ENCODE assay signal across 8 cellular contexts in the genomic region with DNA sequence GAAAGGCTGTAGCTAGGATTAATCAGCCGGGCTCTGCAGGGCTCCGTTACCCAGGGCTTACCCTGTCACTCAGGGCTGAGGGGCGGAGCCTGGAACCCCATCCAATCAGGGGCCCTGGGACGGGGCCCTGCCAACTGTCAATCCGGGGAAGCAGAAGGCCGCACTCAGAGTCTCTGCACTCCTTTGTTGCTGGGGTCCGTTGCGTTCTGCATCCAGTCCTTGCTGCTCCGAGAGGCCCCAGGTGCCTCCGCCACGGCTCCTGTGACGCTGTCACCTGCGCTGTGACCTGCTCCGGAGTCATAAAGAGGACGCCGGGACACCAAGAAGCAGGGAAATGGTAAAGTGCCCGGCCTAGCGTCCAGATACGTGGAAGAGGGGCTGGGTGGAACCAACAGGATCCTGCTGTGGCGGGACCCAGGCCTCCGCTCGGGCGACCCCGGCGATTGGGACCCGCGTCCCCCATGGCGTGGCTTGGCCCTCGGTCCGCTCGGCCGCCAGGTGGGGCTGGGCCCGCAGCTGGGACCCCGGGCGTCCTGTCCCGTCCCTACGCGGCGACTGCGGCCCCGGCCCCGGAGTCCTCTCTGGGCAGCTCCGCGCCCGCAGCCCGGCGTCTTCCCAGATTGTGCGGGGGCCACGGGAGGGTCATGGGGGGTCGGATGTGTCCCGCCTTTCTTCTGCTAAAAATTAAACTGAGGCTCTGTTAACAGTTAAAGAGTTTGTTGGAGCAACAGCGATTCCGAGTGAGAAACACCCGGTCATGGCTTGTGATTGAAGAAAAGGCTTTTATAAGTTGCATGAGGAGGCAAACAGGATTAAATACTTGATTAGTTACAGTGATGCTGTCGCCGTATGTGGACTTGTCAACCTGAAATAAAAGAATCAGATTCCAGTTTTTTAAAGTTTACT. TPM values are rescaled to one million over a fixed set of nuclear protein-coding genes. Genes with fewer than 3 reads are reported as not detected.
DNase-seq lines count a peak whose midpoint lies in the region; ATAC-seq and TF ChIP-seq lines count a peak whose summit lies in the region.

A gene (plus strand): TSS at position 133 of the 906 bp plus-strand sequence. CDS start 7,431 bp downstream, outside the sequence.

- peaks cover 15% of the 10 kb centered on the region for H3K4me1 Mint-ChIP-seq in chondrocyte (ENCODE audit: low read depth)

- H3K4me3 Mint-ChIP-seq in chondrocyte (ENCODE audit: unreplicated experiment) = peak within 1 kb of the TSS; percentile 93

- ATAC-seq in GM18517 (IDR thresholded peaks at IDR 0.05; ENCODE audit: unreplicated experiment) (peak; percentile 74), HG03066 (IDR thresholded peaks at IDR 0.05; ENCODE audit: low read depth, unreplicated experiment) (peak; percentile 83)

- DNase-seq in NCI-H2227 (lab: John Stamatoyannopoulos, UW; ENCODE audit: unreplicated experiment) (peak; percentile 86), chondrocyte (ENCODE audit: low spot score) (peak; percentile 97), kidney tubule cell (ENCODE audit: low spot score) (peak; percentile 92), SIG-M5 (lab: John Stamatoyannopoulos, UW) (no peak)
- DNase-seq in activated CD4-positive, alpha-beta T cell treated with anti-CD3 and anti-CD28 coated beads for 1 hour = peak; percentile 78
- DNase-seq in stimulated activated CD4-positive, alpha-beta T cell treated with anti-CD3 and anti-CD28 coated beads, Interleukin-15, amount 100 ng/mL, for 24 hours = peak; percentile 95

- H3K27me3 Mint-ChIP-seq in chondrocyte (ENCODE audit: low read depth) = no peaks in the 10 kb centered on the region

- peak; percentile 77 for TF ChIP-seq CTCF in chondrocyte (IDR thresholded peaks at IDR 0.05)

- peaks cover 10% of the 10 kb centered on the region for H3K36me3 Mint-ChIP-seq in chondrocyte (ENCODE audit: low read depth)

- peak within 1 kb of the TSS; percentile 98 for H3K27ac Mint-ChIP-seq in chondrocyte (ENCODE audit: unreplicated experiment)

- peaks cover 10% of the 10 kb centered on the region for H3K9me3 Mint-ChIP-seq in chondrocyte (ENCODE audit: low read depth)

RNA-seq across cellular contexts. Expression of the gene that starts here (rescaled TPM):
- total RNA-seq in chondrocyte = 3.6 to 7.1 TPM (median 4.2 TPM) in 3 replicates
